ENCODE assay signal across 1 cellular context in genomic region chr19:57465680-57466381, GRCh38.
TF ChIP-seq lines count a peak whose summit lies in the region.

No MANE protein-coding gene starts in this region.

TF ChIP-seq in K562, 482 proteins besides CTCF, POLR2A, EP300 and RAD21:
- TF ChIP-seq SAP30 (IDR thresholded peaks at IDR 0.05; ENCODE audit: borderline replicate concordance, insufficient read depth, low read depth, low read length, poor library complexity, severe bottlenecking) (no peak), JUND (IDR thresholded peaks at IDR 0.05; ENCODE audit: borderline replicate concordance, low read depth, low read length) (no peak), JUND (tag; IDR thresholded peaks at IDR 0.05; ENCODE audit: borderline replicate concordance, low read depth, low read length) (no peak), CREM (IDR thresholded peaks at IDR 0.05; ENCODE audit: low read depth) (no peak), ZNF79 (CRISPR knock-in tag; IDR thresholded peaks at IDR 0.05; ENCODE audit: low read depth) (no peak), STAG1 (CRISPR knock-in tag; IDR thresholded peaks at IDR 0.05; ENCODE audit: borderline replicate concordance) (peak; percentile 28; the same call in 1 of the 2 replicates), ARHGAP35 (IDR thresholded peaks at IDR 0.05; ENCODE audit: partially characterized antibody) (no peak), KDM2B (CRISPR knock-in tag; IDR thresholded peaks at IDR 0.05) (no peak), SMC3 (conservative IDR thresholded peaks at IDR 0.05; ENCODE audit: insufficient read depth, low read depth, low read length) (peak; percentile 33; the same call in 1 of the 2 replicates)
- TF ChIP-seq, protein P1, sequence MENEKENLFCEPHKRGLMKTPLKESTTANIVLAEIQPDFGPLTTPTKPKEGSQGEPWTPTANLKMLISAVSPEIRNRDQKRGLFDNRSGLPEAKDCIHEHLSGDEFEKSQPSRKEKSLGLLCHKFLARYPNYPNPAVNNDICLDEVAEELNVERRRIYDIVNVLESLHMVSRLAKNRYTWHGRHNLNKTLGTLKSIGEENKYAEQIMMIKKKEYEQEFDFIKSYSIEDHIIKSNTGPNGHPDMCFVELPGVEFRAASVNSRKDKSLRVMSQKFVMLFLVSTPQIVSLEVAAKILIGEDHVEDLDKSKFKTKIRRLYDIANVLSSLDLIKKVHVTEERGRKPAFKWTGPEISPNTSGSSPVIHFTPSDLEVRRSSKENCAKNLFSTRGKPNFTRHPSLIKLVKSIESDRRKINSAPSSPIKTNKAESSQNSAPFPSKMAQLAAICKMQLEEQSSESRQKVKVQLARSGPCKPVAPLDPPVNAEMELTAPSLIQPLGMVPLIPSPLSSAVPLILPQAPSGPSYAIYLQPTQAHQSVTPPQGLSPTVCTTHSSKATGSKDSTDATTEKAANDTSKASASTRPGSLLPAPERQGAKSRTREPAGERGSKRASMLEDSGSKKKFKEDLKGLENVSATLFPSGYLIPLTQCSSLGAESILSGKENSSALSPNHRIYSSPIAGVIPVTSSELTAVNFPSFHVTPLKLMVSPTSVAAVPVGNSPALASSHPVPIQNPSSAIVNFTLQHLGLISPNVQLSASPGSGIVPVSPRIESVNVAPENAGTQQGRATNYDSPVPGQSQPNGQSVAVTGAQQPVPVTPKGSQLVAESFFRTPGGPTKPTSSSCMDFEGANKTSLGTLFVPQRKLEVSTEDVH (IDR thresholded peaks at IDR 0.05; ENCODE audit: low read depth, partially characterized antibody) = no peak
